In the genomic region with DNA sequence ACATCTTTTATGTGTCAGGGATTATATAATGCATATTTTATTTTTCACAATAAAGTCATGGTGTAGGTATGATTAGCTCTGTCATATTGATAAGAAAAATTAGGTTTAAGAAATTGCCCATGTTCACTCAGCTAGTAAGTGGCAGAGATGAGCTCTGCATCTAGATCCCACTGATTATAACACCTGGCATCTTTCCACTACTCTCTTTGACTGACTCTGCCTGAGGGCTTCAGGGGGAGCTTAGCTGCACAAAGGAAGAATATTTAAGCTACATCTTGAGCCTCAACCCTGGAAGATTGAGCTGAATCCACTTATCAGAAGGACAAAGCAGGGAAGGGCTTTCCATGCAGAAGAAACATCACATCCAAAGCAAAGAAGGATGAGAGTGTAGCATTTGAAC, we compare ENCODE assay signal across 20 cellular contexts.
DNase-seq lines count a peak whose midpoint lies in the region; ATAC-seq and TF ChIP-seq lines count a peak whose summit lies in the region.
"Had no signal": no experiment of that assay in that cellular context is flagged by ENCODE, and none has a peak within 500 bp of the region (broad histone marks: within the 10 kb centered on the region; RNA-seq: fewer than 3 reads in every experiment).

No MANE protein-coding gene starts in this region.

- no peak overlapping the region for H3K9ac ChIP-seq in neural cell (ENCODE audit: low read length)
- H3K9ac ChIP-seq: GM23248 had no signal

- H3K9me3 ChIP-seq in neural cell (ENCODE audit: low read length) = no peaks in the 10 kb centered on the region
- H3K9me3 ChIP-seq: A549 had no signal

- TF ChIP-seq RAD21 in neural cell (conservative IDR thresholded peaks at IDR 0.05) = no peak

- peak overlapping the region; percentile 20 for H3K27ac ChIP-seq in neural cell (ENCODE audit: low read length)
- H3K27ac ChIP-seq: A549, GM23248 had no signal

- H3K9me2 ChIP-seq in neural cell (ENCODE audit: insufficient read depth, low read length) = no peaks in the 10 kb centered on the region

- no peaks in the 10 kb centered on the region for H3K36me3 ChIP-seq in neural cell (ENCODE audit: insufficient read depth, low read length)

- no peaks in the 10 kb centered on the region for H3F3A ChIP-seq in neural cell (ENCODE audit: insufficient read depth, low read length, poor library complexity, severe bottlenecking)

- no peak overlapping the region for H3K4me2 ChIP-seq in neural cell (ENCODE audit: low read length)
- H3K4me2 ChIP-seq: A549 had no signal

- TF ChIP-seq CTCF in neural cell (IDR thresholded peaks at IDR 0.05; ENCODE audit: poor library complexity, severe bottlenecking) = no peak

- no peaks in the 10 kb centered on the region for H4K20me1 ChIP-seq in neural cell (ENCODE audit: insufficient read depth)

- H3K79me2 ChIP-seq in neural cell (replicated peaks; ENCODE audit: insufficient read depth, low read length) = no peaks in the 10 kb centered on the region

- no peaks in the 10 kb centered on the region for H3K27me3 ChIP-seq in neural cell (ENCODE audit: insufficient read depth, low read depth, low read length)

- no peak overlapping the region for H2AFZ ChIP-seq in neural cell (ENCODE audit: low read depth, low read length)
- H2AFZ ChIP-seq: GM23248 had no signal

- TF ChIP-seq EP300 in neural cell (conservative IDR thresholded peaks at IDR 0.05; ENCODE audit: poor library complexity, severe bottlenecking) = no peak

- ATAC-seq in GM18870 (IDR thresholded peaks at IDR 0.05; ENCODE audit: unreplicated experiment) = no peak
- ATAC-seq: A549, T-cell had no signal

- DNase-seq in NCI-H2227 (lab: John Stamatoyannopoulos, UW; ENCODE audit: unreplicated experiment) (peak; percentile 46), NCI-H2227 treated with DMSO at 0.1 percent for 48 hours (lab: John Stamatoyannopoulos, UW) (no peak), DMS79 treated with DMSO at 0.1 percent for 48 hours (lab: John Stamatoyannopoulos, UW) (peak; percentile 58), NCI-H69 (lab: John Stamatoyannopoulos, UW) (peak; percentile 48), COR-L47 (lab: John Stamatoyannopoulos, UW) (no peak)
- DNase-seq: CD4-positive, CD25-positive, alpha-beta regulatory T cell; GM23248; H9; HFFc6; Karpas-422; MV-4-11; NCI-H1694 treated with DMSO at 0.1 percent for 48 hours; NCI-H226; NCI-H526; NK-92 treated with Interleukin-12 subunit alpha and Interleukin-12 subunit beta, amount 100 ng/mL, for 24 hours; SIG-M5; T-cell had no signal

- no peak overlapping the region for H3K4me3 ChIP-seq in neural cell (ENCODE audit: low read length)
- H3K4me3 ChIP-seq: A549, GM23248 had no signal

TF ChIP-seq in neural cell, 6 proteins besides CTCF, POLR2A, EP300 and RAD21:
- TF ChIP-seq MXI1 (conservative IDR thresholded peaks at IDR 0.05; ENCODE audit: poor library complexity, severe bottlenecking) = no peak
- no peak for TF ChIP-seq SMC3 (conservative IDR thresholded peaks at IDR 0.05; ENCODE audit: poor library complexity)
- TF ChIP-seq, protein P1, sequence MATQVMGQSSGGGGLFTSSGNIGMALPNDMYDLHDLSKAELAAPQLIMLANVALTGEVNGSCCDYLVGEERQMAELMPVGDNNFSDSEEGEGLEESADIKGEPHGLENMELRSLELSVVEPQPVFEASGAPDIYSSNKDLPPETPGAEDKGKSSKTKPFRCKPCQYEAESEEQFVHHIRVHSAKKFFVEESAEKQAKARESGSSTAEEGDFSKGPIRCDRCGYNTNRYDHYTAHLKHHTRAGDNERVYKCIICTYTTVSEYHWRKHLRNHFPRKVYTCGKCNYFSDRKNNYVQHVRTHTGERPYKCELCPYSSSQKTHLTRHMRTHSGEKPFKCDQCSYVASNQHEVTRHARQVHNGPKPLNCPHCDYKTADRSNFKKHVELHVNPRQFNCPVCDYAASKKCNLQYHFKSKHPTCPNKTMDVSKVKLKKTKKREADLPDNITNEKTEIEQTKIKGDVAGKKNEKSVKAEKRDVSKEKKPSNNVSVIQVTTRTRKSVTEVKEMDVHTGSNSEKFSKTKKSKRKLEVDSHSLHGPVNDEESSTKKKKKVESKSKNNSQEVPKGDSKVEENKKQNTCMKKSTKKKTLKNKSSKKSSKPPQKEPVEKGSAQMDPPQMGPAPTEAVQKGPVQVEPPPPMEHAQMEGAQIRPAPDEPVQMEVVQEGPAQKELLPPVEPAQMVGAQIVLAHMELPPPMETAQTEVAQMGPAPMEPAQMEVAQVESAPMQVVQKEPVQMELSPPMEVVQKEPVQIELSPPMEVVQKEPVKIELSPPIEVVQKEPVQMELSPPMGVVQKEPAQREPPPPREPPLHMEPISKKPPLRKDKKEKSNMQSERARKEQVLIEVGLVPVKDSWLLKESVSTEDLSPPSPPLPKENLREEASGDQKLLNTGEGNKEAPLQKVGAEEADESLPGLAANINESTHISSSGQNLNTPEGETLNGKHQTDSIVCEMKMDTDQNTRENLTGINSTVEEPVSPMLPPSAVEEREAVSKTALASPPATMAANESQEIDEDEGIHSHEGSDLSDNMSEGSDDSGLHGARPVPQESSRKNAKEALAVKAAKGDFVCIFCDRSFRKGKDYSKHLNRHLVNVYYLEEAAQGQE (IDR thresholded peaks at IDR 0.05; ENCODE audit: borderline replicate concordance) = no peak
- no peak for TF ChIP-seq EZH2 (IDR thresholded peaks at IDR 0.05; ENCODE audit: borderline replicate concordance, insufficient read depth, low read length, poor library complexity, severe bottlenecking)
- TF ChIP-seq POLR2AphosphoS5 (IDR thresholded peaks at IDR 0.05) = no peak
- no peak for TF ChIP-seq TAF1 (IDR thresholded peaks at IDR 0.05; ENCODE audit: low read depth)

Comparison
In these comparisons a context has a peak if more than half of its experiments do, and no peak if none do; other contexts are left out.
1. DNase-seq: peak in NCI-H2227 (single experiment), DMS79 treated with DMSO at 0.1 percent for 48 hours (single experiment) and NCI-H69 (single experiment); none in NCI-H2227 treated with DMSO at 0.1 percent for 48 hours (single experiment) and COR-L47 (single experiment).